ENCODE assay signal across 8 cellular contexts in genomic region chr2:25253153-25253617, GRCh38.
DNase-seq lines count a peak whose midpoint lies in the region; ATAC-seq and TF ChIP-seq lines count a peak whose summit lies in the region.

No MANE protein-coding gene starts in this region.

- WGBS in tibial nerve, 2 donors, result 73 to 78% methylated on average over 11 of the region's 11 CpGs

- H3K27ac Mint-ChIP-seq in activated naive CD4-positive, alpha-beta T cell treated with anti-CD3 and anti-CD28 coated beads for 36 hours, result peak overlapping the region; percentile 53

- H3K36me3 ChIP-seq in mucosa of rectum (ENCODE audit: control insufficient read depth in 2 of 2, insufficient read depth in 2 of 2, low read length in 2 of 2), result peaks cover 3 to 11% of the 10 kb centered on the region in 2 donors
- peaks cover 0 to 25% (median 0%) of the 10 kb centered on the region in 3 donors for H3K36me3 ChIP-seq in tibial nerve

- H3K36me3 Mint-ChIP-seq in activated naive CD4-positive, alpha-beta T cell treated with anti-CD3 and anti-CD28 coated beads for 36 hours (ENCODE audit: low read depth), result peaks cover 24% of the 10 kb centered on the region

- H3K27me3 ChIP-seq in mucosa of rectum (ENCODE audit: control insufficient read depth in 2 of 2, insufficient read depth in 2 of 2, low read length in 2 of 2) (no peaks in the 10 kb centered on the region), tibial nerve (no peaks in the 10 kb centered on the region)

- no peaks in the 10 kb centered on the region for H3K27me3 Mint-ChIP-seq in activated naive CD4-positive, alpha-beta T cell treated with anti-CD3 and anti-CD28 coated beads for 36 hours (ENCODE audit: low read depth)

- H3K4me1 ChIP-seq in mucosa of rectum (ENCODE audit: control insufficient read depth in 2 of 2, insufficient read depth in 2 of 2, low read length in 2 of 2) (peaks cover 4 to 5% of the 10 kb centered on the region in 2 donors), tibial nerve (peaks cover 0 to 43% (median 13%) of the 10 kb centered on the region in 4 donors)

- TF ChIP-seq CTCF in tibial nerve (IDR thresholded peaks at IDR 0.05), result no peak

- ATAC-seq in GM21619 (IDR thresholded peaks at IDR 0.05; ENCODE audit: unreplicated experiment), result no peak

- peaks cover 18% of the 10 kb centered on the region for H3K4me1 Mint-ChIP-seq in activated naive CD4-positive, alpha-beta T cell treated with anti-CD3 and anti-CD28 coated beads for 36 hours (ENCODE audit: low read depth)

- peak overlapping the region in 1 of 2 donors; percentile 68 for H3K9ac ChIP-seq in mucosa of rectum (ENCODE audit: low read depth in 1 of 2, low read length in 2 of 2)

- peak overlapping the region; percentile 49 for H3K4me3 Mint-ChIP-seq in activated naive CD4-positive, alpha-beta T cell treated with anti-CD3 and anti-CD28 coated beads for 36 hours

- no peak for TF ChIP-seq EP300 in tibial nerve (IDR thresholded peaks at IDR 0.05)

- peak overlapping the region; percentile 83 for H3K27ac ChIP-seq in caudate nucleus (ENCODE audit: low read depth, low read length)
- peak overlapping the region; percentile 61 to 65 for H3K27ac ChIP-seq in mucosa of rectum (ENCODE audit: low read depth in 2 of 2, low read length in 2 of 2)
- H3K27ac ChIP-seq in tibial nerve, result peak overlapping the region in 3 of 4 donors; percentile 78 to 86 (median 79)

- H3K9me3 ChIP-seq in mucosa of rectum (ENCODE audit: control insufficient read depth in 2 of 2, low read length in 2 of 2), result no peaks in the 10 kb centered on the region
- H3K9me3 ChIP-seq in tibial nerve, result no peaks in the 10 kb centered on the region

- intact Hi-C loops in activated naive CD4-positive, alpha-beta T cell treated with anti-CD3 and anti-CD28 coated beads for 36 hours (cut with micrococcal nuclease), result no loop called here

- CTCF ChIA-PET in activated naive CD4-positive, alpha-beta T cell treated with anti-CD3 and anti-CD28 coated beads for 36 hours (lab: Charles Lee), result interaction anchor here (0.6 to 1.1 kb wide), 2 partner anchors 109 to 625 kb away, joined by 3 to 4 read pairs; no protein-coding TSS in a partner anchor

- H3K4me3 ChIP-seq in mucosa of rectum (ENCODE audit: low read length in 2 of 2) (peak overlapping the region; percentile 56 to 66), tibial nerve (peak overlapping the region in 3 of 4 donors; percentile 56 to 67 (median 64))

- no peak for TF ChIP-seq POLR2A in tibial nerve (IDR thresholded peaks at IDR 0.05)

- DNase-seq in activated naive CD4-positive, alpha-beta T cell treated with anti-CD3 and anti-CD28 coated beads for 36 hours, result no peak
- no peak for DNase-seq in activated naive CD4-positive, alpha-beta T cell (lab: John Stamatoyannopoulos, UW)
- DNase-seq in caudate nucleus (lab: John Stamatoyannopoulos, UW), result no peak
- no peak for DNase-seq in tibial nerve (ENCODE audit: low spot score in 2 of 2)
- DNase-seq in central memory CD4-positive, alpha-beta T cell, result no peak
- no peak for DNase-seq in NCI-H526 (lab: John Stamatoyannopoulos, UW)

- H3K9me3 Mint-ChIP-seq in activated naive CD4-positive, alpha-beta T cell treated with anti-CD3 and anti-CD28 coated beads for 36 hours, result no peaks in the 10 kb centered on the region
